1 cellular context compared by ENCODE assay signal in genomic region chr11:77130763-77131513, GRCh38.
TF ChIP-seq lines count a peak whose summit lies in the region.

No MANE protein-coding gene starts in this region.

TF ChIP-seq in HepG2, 621 proteins besides CTCF, POLR2A, EP300 and RAD21 (continued from another document and continues in another):
- TF ChIP-seq, protein P1, sequence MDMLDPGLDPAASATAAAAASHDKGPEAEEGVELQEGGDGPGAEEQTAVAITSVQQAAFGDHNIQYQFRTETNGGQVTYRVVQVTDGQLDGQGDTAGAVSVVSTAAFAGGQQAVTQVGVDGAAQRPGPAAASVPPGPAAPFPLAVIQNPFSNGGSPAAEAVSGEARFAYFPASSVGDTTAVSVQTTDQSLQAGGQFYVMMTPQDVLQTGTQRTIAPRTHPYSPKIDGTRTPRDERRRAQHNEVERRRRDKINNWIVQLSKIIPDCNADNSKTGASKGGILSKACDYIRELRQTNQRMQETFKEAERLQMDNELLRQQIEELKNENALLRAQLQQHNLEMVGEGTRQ (IDR thresholded peaks at IDR 0.05; ENCODE audit: low read depth, low read length): no peak
- TF ChIP-seq, protein P1 (CRISPR knock-in tag; IDR thresholded peaks at IDR 0.05; ENCODE audit: borderline replicate concordance): no peak
- TF ChIP-seq ZNF577 (CRISPR knock-in tag; IDR thresholded peaks at IDR 0.05; ENCODE audit: borderline replicate concordance, low read depth): no peak
- no peak for TF ChIP-seq EED (CRISPR knock-in tag; IDR thresholded peaks at IDR 0.05)
- no peak for TF ChIP-seq ZNF343 (CRISPR knock-in tag; IDR thresholded peaks at IDR 0.05)
- no peak for TF ChIP-seq ZNF75D (CRISPR knock-in tag; IDR thresholded peaks at IDR 0.05; ENCODE audit: borderline replicate concordance)
- no peak for TF ChIP-seq ADNP (CRISPR knock-in tag; IDR thresholded peaks at IDR 0.05)
- no peak for TF ChIP-seq CSRNP2 (CRISPR knock-in tag; conservative IDR thresholded peaks at IDR 0.05; ENCODE audit: low read depth)
- TF ChIP-seq ZNF354B (CRISPR knock-in tag; IDR thresholded peaks at IDR 0.05): 0 out of 2 replicates have a peak, but pooled peaks have one; percentile 23
- TF ChIP-seq HOXD1 (CRISPR knock-in tag; IDR thresholded peaks at IDR 0.05): no peak
- TF ChIP-seq, protein P2, sequence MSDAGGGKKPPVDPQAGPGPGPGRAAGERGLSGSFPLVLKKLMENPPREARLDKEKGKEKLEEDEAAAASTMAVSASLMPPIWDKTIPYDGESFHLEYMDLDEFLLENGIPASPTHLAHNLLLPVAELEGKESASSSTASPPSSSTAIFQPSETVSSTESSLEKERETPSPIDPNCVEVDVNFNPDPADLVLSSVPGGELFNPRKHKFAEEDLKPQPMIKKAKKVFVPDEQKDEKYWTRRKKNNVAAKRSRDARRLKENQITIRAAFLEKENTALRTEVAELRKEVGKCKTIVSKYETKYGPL (CRISPR knock-in tag; IDR thresholded peaks at IDR 0.05): no peak
- TF ChIP-seq NKX3-1 (CRISPR knock-in tag; IDR thresholded peaks at IDR 0.05): no peak
- TF ChIP-seq, protein P3, sequence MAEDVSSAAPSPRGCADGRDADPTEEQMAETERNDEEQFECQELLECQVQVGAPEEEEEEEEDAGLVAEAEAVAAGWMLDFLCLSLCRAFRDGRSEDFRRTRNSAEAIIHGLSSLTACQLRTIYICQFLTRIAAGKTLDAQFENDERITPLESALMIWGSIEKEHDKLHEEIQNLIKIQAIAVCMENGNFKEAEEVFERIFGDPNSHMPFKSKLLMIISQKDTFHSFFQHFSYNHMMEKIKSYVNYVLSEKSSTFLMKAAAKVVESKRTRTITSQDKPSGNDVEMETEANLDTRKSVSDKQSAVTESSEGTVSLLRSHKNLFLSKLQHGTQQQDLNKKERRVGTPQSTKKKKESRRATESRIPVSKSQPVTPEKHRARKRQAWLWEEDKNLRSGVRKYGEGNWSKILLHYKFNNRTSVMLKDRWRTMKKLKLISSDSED (CRISPR knock-in tag; IDR thresholded peaks at IDR 0.05): no peak
- TF ChIP-seq, protein P4, sequence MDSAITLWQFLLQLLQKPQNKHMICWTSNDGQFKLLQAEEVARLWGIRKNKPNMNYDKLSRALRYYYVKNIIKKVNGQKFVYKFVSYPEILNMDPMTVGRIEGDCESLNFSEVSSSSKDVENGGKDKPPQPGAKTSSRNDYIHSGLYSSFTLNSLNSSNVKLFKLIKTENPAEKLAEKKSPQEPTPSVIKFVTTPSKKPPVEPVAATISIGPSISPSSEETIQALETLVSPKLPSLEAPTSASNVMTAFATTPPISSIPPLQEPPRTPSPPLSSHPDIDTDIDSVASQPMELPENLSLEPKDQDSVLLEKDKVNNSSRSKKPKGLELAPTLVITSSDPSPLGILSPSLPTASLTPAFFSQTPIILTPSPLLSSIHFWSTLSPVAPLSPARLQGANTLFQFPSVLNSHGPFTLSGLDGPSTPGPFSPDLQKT (CRISPR knock-in tag; IDR thresholded peaks at IDR 0.05; ENCODE audit: borderline replicate concordance): no peak
- no peak for TF ChIP-seq ZFAT (CRISPR knock-in tag; conservative IDR thresholded peaks at IDR 0.05)
- no peak for TF ChIP-seq HHEX (CRISPR knock-in tag; IDR thresholded peaks at IDR 0.05)
- TF ChIP-seq MBNL3 (CRISPR knock-in tag; conservative IDR thresholded peaks at IDR 0.05): no peak
- no peak for TF ChIP-seq ZNF766 (CRISPR knock-in tag; IDR thresholded peaks at IDR 0.05; ENCODE audit: borderline replicate concordance)
- TF ChIP-seq FOXP1 (IDR thresholded peaks at IDR 0.05): no peak
- TF ChIP-seq FOXP1 (CRISPR knock-in tag; IDR thresholded peaks at IDR 0.05): no peak; the same call in 1 of the 2 replicates
- peak; percentile 64 for TF ChIP-seq ARID5B (CRISPR knock-in tag; IDR thresholded peaks at IDR 0.05)
- peak; percentile 51; the same call in 1 of the 2 replicates for TF ChIP-seq MED1 (CRISPR knock-in tag; IDR thresholded peaks at IDR 0.05)
- TF ChIP-seq SYNCRIP (IDR thresholded peaks at IDR 0.05; ENCODE audit: insufficient read depth, low read depth, low read length): no peak
- TF ChIP-seq, protein P5, sequence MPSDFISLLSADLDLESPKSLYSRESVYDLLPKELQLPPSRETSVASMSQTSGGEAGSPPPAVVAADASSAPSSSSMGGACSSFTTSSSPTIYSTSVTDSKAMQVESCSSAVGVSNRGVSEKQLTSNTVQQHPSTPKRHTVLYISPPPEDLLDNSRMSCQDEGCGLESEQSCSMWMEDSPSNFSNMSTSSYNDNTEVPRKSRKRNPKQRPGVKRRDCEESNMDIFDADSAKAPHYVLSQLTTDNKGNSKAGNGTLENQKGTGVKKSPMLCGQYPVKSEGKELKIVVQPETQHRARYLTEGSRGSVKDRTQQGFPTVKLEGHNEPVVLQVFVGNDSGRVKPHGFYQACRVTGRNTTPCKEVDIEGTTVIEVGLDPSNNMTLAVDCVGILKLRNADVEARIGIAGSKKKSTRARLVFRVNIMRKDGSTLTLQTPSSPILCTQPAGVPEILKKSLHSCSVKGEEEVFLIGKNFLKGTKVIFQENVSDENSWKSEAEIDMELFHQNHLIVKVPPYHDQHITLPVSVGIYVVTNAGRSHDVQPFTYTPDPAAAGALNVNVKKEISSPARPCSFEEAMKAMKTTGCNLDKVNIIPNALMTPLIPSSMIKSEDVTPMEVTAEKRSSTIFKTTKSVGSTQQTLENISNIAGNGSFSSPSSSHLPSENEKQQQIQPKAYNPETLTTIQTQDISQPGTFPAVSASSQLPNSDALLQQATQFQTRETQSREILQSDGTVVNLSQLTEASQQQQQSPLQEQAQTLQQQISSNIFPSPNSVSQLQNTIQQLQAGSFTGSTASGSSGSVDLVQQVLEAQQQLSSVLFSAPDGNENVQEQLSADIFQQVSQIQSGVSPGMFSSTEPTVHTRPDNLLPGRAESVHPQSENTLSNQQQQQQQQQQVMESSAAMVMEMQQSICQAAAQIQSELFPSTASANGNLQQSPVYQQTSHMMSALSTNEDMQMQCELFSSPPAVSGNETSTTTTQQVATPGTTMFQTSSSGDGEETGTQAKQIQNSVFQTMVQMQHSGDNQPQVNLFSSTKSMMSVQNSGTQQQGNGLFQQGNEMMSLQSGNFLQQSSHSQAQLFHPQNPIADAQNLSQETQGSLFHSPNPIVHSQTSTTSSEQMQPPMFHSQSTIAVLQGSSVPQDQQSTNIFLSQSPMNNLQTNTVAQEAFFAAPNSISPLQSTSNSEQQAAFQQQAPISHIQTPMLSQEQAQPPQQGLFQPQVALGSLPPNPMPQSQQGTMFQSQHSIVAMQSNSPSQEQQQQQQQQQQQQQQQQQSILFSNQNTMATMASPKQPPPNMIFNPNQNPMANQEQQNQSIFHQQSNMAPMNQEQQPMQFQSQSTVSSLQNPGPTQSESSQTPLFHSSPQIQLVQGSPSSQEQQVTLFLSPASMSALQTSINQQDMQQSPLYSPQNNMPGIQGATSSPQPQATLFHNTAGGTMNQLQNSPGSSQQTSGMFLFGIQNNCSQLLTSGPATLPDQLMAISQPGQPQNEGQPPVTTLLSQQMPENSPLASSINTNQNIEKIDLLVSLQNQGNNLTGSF (CRISPR knock-in tag; IDR thresholded peaks at IDR 0.05): no peak
- TF ChIP-seq ATF2 (CRISPR knock-in tag; IDR thresholded peaks at IDR 0.05): 0 out of 2 replicates have a peak, but pooled peaks have one; percentile 38
- no peak for TF ChIP-seq HNRNPLL (IDR thresholded peaks at IDR 0.05; ENCODE audit: low read depth, low read length, poor library complexity, severe bottlenecking)
- no peak for TF ChIP-seq ZNF713 (CRISPR knock-in tag; IDR thresholded peaks at IDR 0.05)
- TF ChIP-seq ZFP37 (CRISPR knock-in tag; IDR thresholded peaks at IDR 0.05; ENCODE audit: borderline replicate concordance): no peak
- no peak for TF ChIP-seq EHMT2 (IDR thresholded peaks at IDR 0.05; ENCODE audit: borderline replicate concordance, low read depth, low read length)
- no peak for TF ChIP-seq EZH2 (conservative IDR thresholded peaks at IDR 0.05; ENCODE audit: low read depth, low read length)
- TF ChIP-seq ZSCAN25 (CRISPR knock-in tag; IDR thresholded peaks at IDR 0.05): 0 out of 2 replicates have a peak, but pooled peaks have one; percentile 8
- TF ChIP-seq IKZF1 (IDR thresholded peaks at IDR 0.05): no peak
- TF ChIP-seq, protein P6, sequence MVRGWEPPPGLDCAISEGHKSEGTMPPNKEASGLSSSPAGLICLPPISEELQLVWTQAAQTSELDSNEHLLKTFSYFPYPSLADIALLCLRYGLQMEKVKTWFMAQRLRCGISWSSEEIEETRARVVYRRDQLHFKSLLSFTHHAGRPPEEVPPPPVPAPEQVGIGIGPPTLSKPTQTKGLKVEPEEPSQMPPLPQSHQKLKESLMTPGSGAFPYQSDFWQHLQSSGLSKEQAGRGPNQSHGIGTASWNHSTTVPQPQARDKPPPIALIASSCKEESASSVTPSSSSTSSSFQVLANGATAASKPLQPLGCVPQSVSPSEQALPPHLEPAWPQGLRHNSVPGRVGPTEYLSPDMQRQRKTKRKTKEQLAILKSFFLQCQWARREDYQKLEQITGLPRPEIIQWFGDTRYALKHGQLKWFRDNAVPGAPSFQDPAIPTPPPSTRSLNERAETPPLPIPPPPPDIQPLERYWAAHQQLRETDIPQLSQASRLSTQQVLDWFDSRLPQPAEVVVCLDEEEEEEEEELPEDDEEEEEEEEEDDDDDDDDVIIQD (CRISPR knock-in tag; IDR thresholded peaks at IDR 0.05; ENCODE audit: low read depth): 0 out of 2 replicates have a peak, but pooled peaks have one; percentile 4
- TF ChIP-seq TSC22D2 (CRISPR knock-in tag; IDR thresholded peaks at IDR 0.05; ENCODE audit: borderline replicate concordance): no peak
- no peak for TF ChIP-seq CBFB (CRISPR knock-in tag; IDR thresholded peaks at IDR 0.05)
- TF ChIP-seq, protein P7, sequence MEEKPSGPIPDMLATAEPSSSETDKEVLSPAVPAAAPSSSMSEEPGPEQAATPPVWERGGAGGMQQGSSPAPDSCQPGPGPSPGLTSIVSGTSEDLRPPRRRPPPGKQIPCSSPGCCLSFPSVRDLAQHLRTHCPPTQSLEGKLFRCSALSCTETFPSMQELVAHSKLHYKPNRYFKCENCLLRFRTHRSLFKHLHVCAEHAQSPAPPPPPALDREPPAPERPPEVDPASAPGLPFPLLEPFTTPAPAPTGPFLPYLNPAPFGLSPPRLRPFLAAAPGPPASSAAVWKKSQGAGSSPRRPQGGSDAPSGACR (CRISPR knock-in tag; IDR thresholded peaks at IDR 0.05): peak; percentile 56; the same call in 1 of the 2 replicates
- TF ChIP-seq, protein P8, sequence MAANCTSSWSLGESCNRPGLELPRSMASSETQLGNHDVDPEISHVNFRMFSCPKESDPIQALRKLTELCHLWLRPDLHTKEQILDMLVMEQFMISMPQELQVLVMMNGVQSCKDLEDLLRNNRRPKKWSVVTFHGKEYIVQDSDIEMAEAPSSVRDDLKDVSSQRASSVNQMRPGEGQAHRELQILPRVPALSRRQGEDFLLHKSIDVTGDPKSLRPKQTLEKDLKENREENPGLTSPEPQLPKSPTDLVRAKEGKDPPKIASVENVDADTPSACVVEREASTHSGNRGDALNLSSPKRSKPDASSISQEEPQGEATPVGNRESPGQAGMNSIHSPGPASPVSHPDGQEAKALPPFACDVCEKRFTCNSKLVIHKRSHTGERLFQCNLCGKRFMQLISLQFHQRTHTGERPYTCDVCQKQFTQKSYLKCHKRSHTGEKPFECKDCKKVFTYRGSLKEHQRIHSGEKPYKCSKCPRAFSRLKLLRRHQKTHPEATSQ (CRISPR knock-in tag; IDR thresholded peaks at IDR 0.05; ENCODE audit: borderline replicate concordance): no peak
- TF ChIP-seq SP1 (IDR thresholded peaks at IDR 0.05): no peak
- TF ChIP-seq SP1 (CRISPR knock-in tag; IDR thresholded peaks at IDR 0.05): peak; percentile 48; the same call in 1 of the 2 replicates
